ENCODE assay signal across 1 cellular context in the genomic region with DNA sequence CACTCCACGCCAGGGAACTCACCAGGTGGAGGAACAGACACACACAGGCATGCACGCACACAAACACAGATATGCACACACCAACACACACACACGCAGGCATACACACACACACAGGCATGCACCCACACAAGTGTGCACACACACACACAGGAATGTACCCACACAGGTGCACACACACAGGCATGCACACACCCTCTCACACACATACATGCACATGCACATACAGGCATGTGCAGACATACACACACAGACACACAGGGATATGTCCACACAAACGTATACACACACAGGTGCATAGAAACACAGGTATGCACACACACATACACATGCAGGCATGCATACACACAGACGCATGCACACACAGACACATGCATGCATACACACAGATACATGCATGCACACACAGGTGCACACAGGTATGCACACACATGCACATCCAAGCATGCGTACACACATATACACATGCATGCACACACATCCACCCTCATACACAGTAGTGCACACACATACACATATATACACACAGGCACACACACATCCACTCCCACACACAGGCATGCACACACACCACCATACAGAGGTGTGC.
TF ChIP-seq lines count a peak whose summit lies in the region.

No MANE protein-coding gene starts in this region.

TF ChIP-seq in HCT116, 20 proteins besides CTCF, POLR2A, EP300 and RAD21:
- TF ChIP-seq, protein P1, sequence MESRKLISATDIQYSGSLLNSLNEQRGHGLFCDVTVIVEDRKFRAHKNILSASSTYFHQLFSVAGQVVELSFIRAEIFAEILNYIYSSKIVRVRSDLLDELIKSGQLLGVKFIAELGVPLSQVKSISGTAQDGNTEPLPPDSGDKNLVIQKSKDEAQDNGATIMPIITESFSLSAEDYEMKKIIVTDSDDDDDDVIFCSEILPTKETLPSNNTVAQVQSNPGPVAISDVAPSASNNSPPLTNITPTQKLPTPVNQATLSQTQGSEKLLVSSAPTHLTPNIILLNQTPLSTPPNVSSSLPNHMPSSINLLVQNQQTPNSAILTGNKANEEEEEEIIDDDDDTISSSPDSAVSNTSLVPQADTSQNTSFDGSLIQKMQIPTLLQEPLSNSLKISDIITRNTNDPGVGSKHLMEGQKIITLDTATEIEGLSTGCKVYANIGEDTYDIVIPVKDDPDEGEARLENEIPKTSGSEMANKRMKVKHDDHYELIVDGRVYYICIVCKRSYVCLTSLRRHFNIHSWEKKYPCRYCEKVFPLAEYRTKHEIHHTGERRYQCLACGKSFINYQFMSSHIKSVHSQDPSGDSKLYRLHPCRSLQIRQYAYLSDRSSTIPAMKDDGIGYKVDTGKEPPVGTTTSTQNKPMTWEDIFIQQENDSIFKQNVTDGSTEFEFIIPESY (IDR thresholded peaks at IDR 0.05; ENCODE audit: extremely low read depth, insufficient replicate concordance, low read length): no peak
- TF ChIP-seq, protein P2, sequence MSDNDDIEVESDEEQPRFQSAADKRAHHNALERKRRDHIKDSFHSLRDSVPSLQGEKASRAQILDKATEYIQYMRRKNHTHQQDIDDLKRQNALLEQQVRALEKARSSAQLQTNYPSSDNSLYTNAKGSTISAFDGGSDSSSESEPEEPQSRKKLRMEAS (IDR thresholded peaks at IDR 0.05): no peak
- TF ChIP-seq ZFX (IDR thresholded peaks at IDR 0.05): 0 out of 2 replicates have a peak, but pooled peaks have one; percentile 8
TF ChIP-seq in HCT116: peak in this region for 1.
